Comparison of ENCODE assay signal across 1 cellular context in the genomic region with DNA sequence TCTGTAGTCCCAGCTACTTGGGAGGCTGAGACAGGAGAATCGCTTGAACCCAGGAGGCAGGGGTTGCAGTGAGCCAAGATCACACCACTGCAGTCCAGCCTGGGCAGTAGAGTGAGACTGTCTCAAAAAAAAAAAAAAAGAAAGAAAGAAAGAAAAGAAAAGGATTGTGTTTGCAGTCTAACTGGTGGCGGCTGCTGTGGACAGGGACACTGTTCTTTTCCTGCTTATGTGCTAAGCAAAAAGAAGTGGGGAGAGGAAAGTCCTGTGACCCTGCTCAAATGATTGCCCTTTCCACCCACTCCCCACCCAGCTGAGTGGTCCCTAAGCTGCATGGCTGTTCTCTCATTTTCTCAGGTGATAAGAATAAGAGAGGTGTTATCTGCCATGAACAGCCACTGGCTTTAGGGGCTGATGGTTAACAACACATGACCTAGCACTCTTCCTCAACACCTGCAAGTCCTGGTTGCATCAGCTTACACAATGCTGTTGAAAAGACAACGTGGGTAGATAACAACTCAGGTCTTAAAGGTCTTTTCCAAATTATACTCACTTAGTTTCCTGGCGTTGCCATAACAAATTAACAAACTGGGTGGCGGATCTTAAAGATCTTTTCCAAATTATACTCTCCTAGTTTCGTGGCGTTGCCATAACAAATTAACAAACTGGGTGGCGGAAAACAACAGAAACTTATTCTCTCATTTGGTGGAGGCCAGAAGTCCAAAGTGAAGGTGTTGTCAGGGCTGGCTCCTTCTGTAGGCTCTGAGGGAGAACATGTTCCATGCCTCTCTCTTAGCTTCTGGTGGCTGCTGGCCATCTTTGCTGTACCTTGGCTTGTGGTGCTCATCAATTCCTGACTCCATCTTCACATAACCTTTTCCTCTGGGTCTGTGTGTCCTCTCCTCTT.
TF ChIP-seq lines count a peak whose summit lies in the region.

No MANE protein-coding gene starts in this region.

TF ChIP-seq in K562, 482 proteins besides CTCF, POLR2A, EP300 and RAD21 (continued from another document and continues in another):
- TF ChIP-seq, protein P1, sequence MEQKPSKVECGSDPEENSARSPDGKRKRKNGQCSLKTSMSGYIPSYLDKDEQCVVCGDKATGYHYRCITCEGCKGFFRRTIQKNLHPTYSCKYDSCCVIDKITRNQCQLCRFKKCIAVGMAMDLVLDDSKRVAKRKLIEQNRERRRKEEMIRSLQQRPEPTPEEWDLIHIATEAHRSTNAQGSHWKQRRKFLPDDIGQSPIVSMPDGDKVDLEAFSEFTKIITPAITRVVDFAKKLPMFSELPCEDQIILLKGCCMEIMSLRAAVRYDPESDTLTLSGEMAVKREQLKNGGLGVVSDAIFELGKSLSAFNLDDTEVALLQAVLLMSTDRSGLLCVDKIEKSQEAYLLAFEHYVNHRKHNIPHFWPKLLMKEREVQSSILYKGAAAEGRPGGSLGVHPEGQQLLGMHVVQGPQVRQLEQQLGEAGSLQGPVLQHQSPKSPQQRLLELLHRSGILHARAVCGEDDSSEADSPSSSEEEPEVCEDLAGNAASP (IDR thresholded peaks at IDR 0.05) = no peak
- TF ChIP-seq KLF10 (CRISPR knock-in tag; IDR thresholded peaks at IDR 0.05) (no peak), MTA2 (IDR thresholded peaks at IDR 0.05; ENCODE audit: low read depth) (peak; percentile 99), CHD2 (IDR thresholded peaks at IDR 0.05; ENCODE audit: low read depth, low read length) (peak; percentile 43), SMARCE1 (IDR thresholded peaks at IDR 0.05) (peak; percentile 99), NFRKB (IDR thresholded peaks at IDR 0.05; ENCODE audit: low read depth) (peak; percentile 88), NFATC3 (IDR thresholded peaks at IDR 0.05) (peak; percentile 95), SAFB2 (IDR thresholded peaks at IDR 0.05; ENCODE audit: borderline replicate concordance, low read depth, low read length, severe bottlenecking) (no peak), SNRNP70 (optimal IDR thresholded peaks at IDR 0.05; ENCODE audit: low read depth, low read length) (no peak), DACH1 (IDR thresholded peaks at IDR 0.05; ENCODE audit: partially characterized antibody) (peak; percentile 94), ZNF24 (IDR thresholded peaks at IDR 0.05) (peak; percentile 79), MTF1 (CRISPR knock-in tag; IDR thresholded peaks at IDR 0.05; ENCODE audit: borderline replicate concordance) (no peak), TOE1 (IDR thresholded peaks at IDR 0.05; ENCODE audit: borderline replicate concordance) (peak; percentile 89), TOE1 (CRISPR knock-in tag; IDR thresholded peaks at IDR 0.05; ENCODE audit: borderline replicate concordance, low read depth) (no peak), ZNF707 (CRISPR knock-in tag; conservative IDR thresholded peaks at IDR 0.05) (no peak), PTRF (tag; IDR thresholded peaks at IDR 0.05) (peak; percentile 13; the same call in 1 of the 2 replicates), ZNF146 (CRISPR knock-in tag; IDR thresholded peaks at IDR 0.05; ENCODE audit: unreplicated experiment) (no peak), GABPB1 (CRISPR knock-in tag; IDR thresholded peaks at IDR 0.05) (peak; percentile 62; the same call in 1 of the 2 replicates), NCOR1 (IDR thresholded peaks at IDR 0.05) (peak; percentile 99), ZNF316 (IDR thresholded peaks at IDR 0.05) (peak; percentile 84), CEBPG (CRISPR knock-in tag; IDR thresholded peaks at IDR 0.05) (peak; percentile 100), CEBPG (tag; conservative IDR thresholded peaks at IDR 0.05 in 1 of 2, IDR thresholded peaks at IDR 0.05 in 1 of 2) (peak; percentile 97 to 99), CBFA2T2 (conservative IDR thresholded peaks at IDR 0.05) (peak; percentile 100), SRSF7 (optimal IDR thresholded peaks at IDR 0.05; ENCODE audit: low read depth, low read length) (no peak), KDM2B (CRISPR knock-in tag; IDR thresholded peaks at IDR 0.05) (no peak), ZBTB17 (CRISPR knock-in tag; IDR thresholded peaks at IDR 0.05) (peak; percentile 63), TCF7L2 (IDR thresholded peaks at IDR 0.05; ENCODE audit: low read depth, low read length) (no peak), ZKSCAN3 (CRISPR knock-in tag; IDR thresholded peaks at IDR 0.05) (no peak), TEAD1 (CRISPR knock-in tag; IDR thresholded peaks at IDR 0.05) (peak in 1 of 2 experiments; percentile 71; a peak in 3 of 4 replicates)
- TF ChIP-seq, protein P2, sequence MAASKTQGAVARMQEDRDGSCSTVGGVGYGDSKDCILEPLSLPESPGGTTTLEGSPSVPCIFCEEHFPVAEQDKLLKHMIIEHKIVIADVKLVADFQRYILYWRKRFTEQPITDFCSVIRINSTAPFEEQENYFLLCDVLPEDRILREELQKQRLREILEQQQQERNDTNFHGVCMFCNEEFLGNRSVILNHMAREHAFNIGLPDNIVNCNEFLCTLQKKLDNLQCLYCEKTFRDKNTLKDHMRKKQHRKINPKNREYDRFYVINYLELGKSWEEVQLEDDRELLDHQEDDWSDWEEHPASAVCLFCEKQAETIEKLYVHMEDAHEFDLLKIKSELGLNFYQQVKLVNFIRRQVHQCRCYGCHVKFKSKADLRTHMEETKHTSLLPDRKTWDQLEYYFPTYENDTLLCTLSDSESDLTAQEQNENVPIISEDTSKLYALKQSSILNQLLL (CRISPR knock-in tag; IDR thresholded peaks at IDR 0.05; ENCODE audit: borderline replicate concordance) = no peak
- TF ChIP-seq, protein P3, sequence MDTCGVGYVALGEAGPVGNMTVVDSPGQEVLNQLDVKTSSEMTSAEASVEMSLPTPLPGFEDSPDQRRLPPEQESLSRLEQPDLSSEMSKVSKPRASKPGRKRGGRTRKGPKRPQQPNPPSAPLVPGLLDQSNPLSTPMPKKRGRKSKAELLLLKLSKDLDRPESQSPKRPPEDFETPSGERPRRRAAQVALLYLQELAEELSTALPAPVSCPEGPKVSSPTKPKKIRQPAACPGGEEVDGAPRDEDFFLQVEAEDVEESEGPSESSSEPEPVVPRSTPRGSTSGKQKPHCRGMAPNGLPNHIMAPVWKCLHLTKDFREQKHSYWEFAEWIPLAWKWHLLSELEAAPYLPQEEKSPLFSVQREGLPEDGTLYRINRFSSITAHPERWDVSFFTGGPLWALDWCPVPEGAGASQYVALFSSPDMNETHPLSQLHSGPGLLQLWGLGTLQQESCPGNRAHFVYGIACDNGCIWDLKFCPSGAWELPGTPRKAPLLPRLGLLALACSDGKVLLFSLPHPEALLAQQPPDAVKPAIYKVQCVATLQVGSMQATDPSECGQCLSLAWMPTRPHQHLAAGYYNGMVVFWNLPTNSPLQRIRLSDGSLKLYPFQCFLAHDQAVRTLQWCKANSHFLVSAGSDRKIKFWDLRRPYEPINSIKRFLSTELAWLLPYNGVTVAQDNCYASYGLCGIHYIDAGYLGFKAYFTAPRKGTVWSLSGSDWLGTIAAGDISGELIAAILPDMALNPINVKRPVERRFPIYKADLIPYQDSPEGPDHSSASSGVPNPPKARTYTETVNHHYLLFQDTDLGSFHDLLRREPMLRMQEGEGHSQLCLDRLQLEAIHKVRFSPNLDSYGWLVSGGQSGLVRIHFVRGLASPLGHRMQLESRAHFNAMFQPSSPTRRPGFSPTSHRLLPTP (IDR thresholded peaks at IDR 0.05; ENCODE audit: borderline replicate concordance, extremely low read depth, insufficient read length) = no peak
- TF ChIP-seq, protein P4, sequence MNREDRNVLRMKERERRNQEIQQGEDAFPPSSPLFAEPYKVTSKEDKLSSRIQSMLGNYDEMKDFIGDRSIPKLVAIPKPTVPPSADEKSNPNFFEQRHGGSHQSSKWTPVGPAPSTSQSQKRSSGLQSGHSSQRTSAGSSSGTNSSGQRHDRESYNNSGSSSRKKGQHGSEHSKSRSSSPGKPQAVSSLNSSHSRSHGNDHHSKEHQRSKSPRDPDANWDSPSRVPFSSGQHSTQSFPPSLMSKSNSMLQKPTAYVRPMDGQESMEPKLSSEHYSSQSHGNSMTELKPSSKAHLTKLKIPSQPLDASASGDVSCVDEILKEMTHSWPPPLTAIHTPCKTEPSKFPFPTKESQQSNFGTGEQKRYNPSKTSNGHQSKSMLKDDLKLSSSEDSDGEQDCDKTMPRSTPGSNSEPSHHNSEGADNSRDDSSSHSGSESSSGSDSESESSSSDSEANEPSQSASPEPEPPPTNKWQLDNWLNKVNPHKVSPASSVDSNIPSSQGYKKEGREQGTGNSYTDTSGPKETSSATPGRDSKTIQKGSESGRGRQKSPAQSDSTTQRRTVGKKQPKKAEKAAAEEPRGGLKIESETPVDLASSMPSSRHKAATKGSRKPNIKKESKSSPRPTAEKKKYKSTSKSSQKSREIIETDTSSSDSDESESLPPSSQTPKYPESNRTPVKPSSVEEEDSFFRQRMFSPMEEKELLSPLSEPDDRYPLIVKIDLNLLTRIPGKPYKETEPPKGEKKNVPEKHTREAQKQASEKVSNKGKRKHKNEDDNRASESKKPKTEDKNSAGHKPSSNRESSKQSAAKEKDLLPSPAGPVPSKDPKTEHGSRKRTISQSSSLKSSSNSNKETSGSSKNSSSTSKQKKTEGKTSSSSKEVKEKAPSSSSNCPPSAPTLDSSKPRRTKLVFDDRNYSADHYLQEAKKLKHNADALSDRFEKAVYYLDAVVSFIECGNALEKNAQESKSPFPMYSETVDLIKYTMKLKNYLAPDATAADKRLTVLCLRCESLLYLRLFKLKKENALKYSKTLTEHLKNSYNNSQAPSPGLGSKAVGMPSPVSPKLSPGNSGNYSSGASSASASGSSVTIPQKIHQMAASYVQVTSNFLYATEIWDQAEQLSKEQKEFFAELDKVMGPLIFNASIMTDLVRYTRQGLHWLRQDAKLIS (CRISPR knock-in tag; IDR thresholded peaks at IDR 0.05) = no peak
- TF ChIP-seq, protein P5, sequence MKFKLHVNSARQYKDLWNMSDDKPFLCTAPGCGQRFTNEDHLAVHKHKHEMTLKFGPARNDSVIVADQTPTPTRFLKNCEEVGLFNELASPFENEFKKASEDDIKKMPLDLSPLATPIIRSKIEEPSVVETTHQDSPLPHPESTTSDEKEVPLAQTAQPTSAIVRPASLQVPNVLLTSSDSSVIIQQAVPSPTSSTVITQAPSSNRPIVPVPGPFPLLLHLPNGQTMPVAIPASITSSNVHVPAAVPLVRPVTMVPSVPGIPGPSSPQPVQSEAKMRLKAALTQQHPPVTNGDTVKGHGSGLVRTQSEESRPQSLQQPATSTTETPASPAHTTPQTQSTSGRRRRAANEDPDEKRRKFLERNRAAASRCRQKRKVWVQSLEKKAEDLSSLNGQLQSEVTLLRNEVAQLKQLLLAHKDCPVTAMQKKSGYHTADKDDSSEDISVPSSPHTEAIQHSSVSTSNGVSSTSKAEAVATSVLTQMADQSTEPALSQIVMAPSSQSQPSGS (CRISPR knock-in tag; IDR thresholded peaks at IDR 0.05) = no peak
- TF ChIP-seq, protein P6, sequence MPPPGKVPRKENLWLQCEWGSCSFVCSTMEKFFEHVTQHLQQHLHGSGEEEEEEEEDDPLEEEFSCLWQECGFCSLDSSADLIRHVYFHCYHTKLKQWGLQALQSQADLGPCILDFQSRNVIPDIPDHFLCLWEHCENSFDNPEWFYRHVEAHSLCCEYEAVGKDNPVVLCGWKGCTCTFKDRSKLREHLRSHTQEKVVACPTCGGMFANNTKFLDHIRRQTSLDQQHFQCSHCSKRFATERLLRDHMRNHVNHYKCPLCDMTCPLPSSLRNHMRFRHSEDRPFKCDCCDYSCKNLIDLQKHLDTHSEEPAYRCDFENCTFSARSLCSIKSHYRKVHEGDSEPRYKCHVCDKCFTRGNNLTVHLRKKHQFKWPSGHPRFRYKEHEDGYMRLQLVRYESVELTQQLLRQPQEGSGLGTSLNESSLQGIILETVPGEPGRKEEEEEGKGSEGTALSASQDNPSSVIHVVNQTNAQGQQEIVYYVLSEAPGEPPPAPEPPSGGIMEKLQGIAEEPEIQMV (tag; conservative IDR thresholded peaks at IDR 0.05; ENCODE audit: low read depth) = no peak; the same call in 1 of the 2 replicates
- TF ChIP-seq, protein P7, sequence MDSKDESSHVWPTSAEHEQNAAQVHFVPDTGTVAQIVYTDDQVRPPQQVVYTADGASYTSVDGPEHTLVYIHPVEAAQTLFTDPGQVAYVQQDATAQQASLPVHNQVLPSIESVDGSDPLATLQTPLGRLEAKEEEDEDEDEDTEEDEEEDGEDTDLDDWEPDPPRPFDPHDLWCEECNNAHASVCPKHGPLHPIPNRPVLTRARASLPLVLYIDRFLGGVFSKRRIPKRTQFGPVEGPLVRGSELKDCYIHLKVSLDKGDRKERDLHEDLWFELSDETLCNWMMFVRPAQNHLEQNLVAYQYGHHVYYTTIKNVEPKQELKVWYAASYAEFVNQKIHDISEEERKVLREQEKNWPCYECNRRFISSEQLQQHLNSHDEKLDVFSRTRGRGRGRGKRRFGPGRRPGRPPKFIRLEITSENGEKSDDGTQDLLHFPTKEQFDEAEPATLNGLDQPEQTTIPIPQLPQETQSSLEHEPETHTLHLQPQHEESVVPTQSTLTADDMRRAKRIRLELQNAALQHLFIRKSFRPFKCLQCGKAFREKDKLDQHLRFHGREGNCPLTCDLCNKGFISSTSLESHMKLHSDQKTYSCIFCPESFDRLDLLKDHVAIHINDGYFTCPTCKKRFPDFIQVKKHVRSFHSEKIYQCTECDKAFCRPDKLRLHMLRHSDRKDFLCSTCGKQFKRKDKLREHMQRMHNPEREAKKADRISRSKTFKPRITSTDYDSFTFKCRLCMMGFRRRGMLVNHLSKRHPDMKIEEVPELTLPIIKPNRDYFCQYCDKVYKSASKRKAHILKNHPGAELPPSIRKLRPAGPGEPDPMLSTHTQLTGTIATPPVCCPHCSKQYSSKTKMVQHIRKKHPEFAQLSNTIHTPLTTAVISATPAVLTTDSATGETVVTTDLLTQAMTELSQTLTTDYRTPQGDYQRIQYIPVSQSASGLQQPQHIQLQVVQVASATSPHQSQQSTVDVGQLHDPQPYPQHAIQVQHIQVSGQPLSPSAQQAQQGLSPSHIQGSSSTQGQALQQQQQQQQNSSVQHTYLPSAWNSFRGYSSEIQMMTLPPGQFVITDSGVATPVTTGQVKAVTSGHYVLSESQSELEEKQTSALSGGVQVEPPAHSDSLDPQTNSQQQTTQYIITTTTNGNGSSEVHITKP (IDR thresholded peaks at IDR 0.05; ENCODE audit: partially characterized antibody) = peak; percentile 48
- TF ChIP-seq, protein P8, sequence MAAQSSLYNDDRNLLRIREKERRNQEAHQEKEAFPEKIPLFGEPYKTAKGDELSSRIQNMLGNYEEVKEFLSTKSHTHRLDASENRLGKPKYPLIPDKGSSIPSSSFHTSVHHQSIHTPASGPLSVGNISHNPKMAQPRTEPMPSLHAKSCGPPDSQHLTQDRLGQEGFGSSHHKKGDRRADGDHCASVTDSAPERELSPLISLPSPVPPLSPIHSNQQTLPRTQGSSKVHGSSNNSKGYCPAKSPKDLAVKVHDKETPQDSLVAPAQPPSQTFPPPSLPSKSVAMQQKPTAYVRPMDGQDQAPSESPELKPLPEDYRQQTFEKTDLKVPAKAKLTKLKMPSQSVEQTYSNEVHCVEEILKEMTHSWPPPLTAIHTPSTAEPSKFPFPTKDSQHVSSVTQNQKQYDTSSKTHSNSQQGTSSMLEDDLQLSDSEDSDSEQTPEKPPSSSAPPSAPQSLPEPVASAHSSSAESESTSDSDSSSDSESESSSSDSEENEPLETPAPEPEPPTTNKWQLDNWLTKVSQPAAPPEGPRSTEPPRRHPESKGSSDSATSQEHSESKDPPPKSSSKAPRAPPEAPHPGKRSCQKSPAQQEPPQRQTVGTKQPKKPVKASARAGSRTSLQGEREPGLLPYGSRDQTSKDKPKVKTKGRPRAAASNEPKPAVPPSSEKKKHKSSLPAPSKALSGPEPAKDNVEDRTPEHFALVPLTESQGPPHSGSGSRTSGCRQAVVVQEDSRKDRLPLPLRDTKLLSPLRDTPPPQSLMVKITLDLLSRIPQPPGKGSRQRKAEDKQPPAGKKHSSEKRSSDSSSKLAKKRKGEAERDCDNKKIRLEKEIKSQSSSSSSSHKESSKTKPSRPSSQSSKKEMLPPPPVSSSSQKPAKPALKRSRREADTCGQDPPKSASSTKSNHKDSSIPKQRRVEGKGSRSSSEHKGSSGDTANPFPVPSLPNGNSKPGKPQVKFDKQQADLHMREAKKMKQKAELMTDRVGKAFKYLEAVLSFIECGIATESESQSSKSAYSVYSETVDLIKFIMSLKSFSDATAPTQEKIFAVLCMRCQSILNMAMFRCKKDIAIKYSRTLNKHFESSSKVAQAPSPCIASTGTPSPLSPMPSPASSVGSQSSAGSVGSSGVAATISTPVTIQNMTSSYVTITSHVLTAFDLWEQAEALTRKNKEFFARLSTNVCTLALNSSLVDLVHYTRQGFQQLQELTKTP (IDR thresholded peaks at IDR 0.05; ENCODE audit: low read depth in 1 of 2, partially characterized antibody in 2 of 2) = peak; percentile 77 to 97
